33 cellular contexts compared by ENCODE assay signal in the genomic region with DNA sequence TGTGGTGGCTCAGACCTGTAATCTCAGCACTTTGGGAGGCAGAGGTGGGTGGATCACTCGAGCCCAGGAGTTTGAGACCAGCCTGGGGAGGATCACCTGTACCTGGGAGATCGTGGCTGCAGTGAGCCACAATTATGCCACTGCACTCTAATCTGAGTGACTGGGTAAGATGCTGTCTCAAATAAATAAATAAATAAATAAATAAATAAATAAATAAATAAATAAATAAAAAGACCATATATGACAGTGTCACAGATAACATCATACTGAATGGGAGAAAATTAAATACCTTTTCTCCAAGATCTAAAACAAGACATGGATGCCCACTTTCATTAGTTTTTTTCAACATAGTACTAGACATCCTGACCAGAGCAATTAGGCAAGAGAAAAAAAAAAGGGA.
DNase-seq lines count a peak whose midpoint lies in the region; ATAC-seq, FAIRE-seq and TF ChIP-seq lines count a peak whose summit lies in the region.
"Had no signal": no experiment of that assay in that cellular context is flagged by ENCODE, and none has a peak within 500 bp of the region (broad histone marks: within the 10 kb centered on the region; RNA-seq: fewer than 3 reads in every experiment).

No MANE protein-coding gene starts in this region.

- H3K4me3 Mint-ChIP-seq in CD8-positive, alpha-beta T cell: no peak overlapping the region
- H3K4me3 Mint-ChIP-seq: B cell; CD14-positive monocyte; CD4-positive, alpha-beta memory T cell; CD4-positive, alpha-beta T cell; CD4-positive, CD25-positive, alpha-beta regulatory T cell; CD8-positive, alpha-beta memory T cell had no signal

- H3K9me3 ChIP-seq in A549 (no peaks in the 10 kb centered on the region), HEK293 (ENCODE audit: control insufficient read depth, insufficient read depth, low read depth, low read length) (no peaks in the 10 kb centered on the region), pancreas (no peaks in the 10 kb centered on the region)
- no peaks in the 10 kb centered on the region for H3K9me3 ChIP-seq in CD8-positive, alpha-beta T cell (ENCODE audit: low read length)
- H3K9me3 ChIP-seq: BE2C, BLaER1, Caco-2 had no signal

- H3K4me3 ChIP-seq in A549: no peak overlapping the region
- no peak overlapping the region for H3K4me3 ChIP-seq in HEK293 (ENCODE audit: low read depth, low read length)
- no peak overlapping the region for H3K4me3 ChIP-seq in pancreas
- H3K4me3 ChIP-seq in CD8-positive, alpha-beta T cell (ENCODE audit: low read depth, low read length): no peak overlapping the region
- H3K4me3 ChIP-seq: BLaER1; BLaER1 treated with 17β-estradiol and CSF1 and Interleukin-3, amounts not matched to agents 10 nM and 100 nM had no signal

- TF ChIP-seq RAD21 in A549 (conservative IDR thresholded peaks at IDR 0.05 in 1 of 2, IDR thresholded peaks at IDR 0.05 in 1 of 2): no peak

- WGBS in A549 (ENCODE audit: missing lambda C conversion rate): 8% methylated on average over 2 of the region's 2 CpGs
- WGBS in pancreas, 2 donors: 27 to 67% methylated on average over 2 of the region's 2 CpGs

- TF ChIP-seq CTCF in A549 (IDR thresholded peaks at IDR 0.05): no peak
- TF ChIP-seq CTCF in HEK293 (tag by site-specific recombination; IDR thresholded peaks at IDR 0.05): no peak
- TF ChIP-seq CTCF in pancreas (IDR thresholded peaks at IDR 0.05): no peak
- no peak for TF ChIP-seq CTCF in CD8-positive, alpha-beta T cell (IDR thresholded peaks at IDR 0.05)

- DNase-seq in A549 (ENCODE audit: low read depth in 1 of 2, low spot score in 1 of 2) (no peak), pancreas (no peak), SIG-M5 (lab: John Stamatoyannopoulos, UW) (no peak)
- DNase-seq in CD8-positive, alpha-beta T cell: no peak
- DNase-seq: 8988T; ACHN; AML-193; BE2C; C1 segment of cervical spinal cord; Caco-2; Calu3; CD4-positive, alpha-beta memory T cell; CD4-positive, alpha-beta T cell; CD4-positive, CD25-positive, alpha-beta regulatory T cell; CD8-positive, alpha-beta memory T cell; COR-L47; DMS 273 treated with DMSO at 0.1 percent for 48 hours; DMS153; DMS53; DMS79; DMS79 treated with DMSO at 0.1 percent for 48 hours; DND-41; EL had no signal

- no peak for FAIRE-seq in A549 (lab: Jason Lieb, UNC)
- FAIRE-seq in pancreas (lab: Jason Lieb, UNC): peak; percentile 43
- FAIRE-seq: A204.1, D721Med had no signal

- H3K4me2 ChIP-seq in A549: no peak overlapping the region
- H3K4me2 ChIP-seq: BLaER1; BLaER1 treated with 17β-estradiol and CSF1 and Interleukin-3, amounts not matched to agents 10 nM and 100 nM had no signal

- no peaks in the 10 kb centered on the region for H3K36me3 Mint-ChIP-seq in CD8-positive, alpha-beta T cell
- H3K36me3 Mint-ChIP-seq: CD14-positive monocyte; CD4-positive, alpha-beta memory T cell; CD4-positive, CD25-positive, alpha-beta regulatory T cell; CD8-positive, alpha-beta memory T cell had no signal

- CTCF ChIA-PET in A549 (lab: Yijun Ruan, JAX) (no interaction called here), HEK293 (lab: Yijun Ruan, JAX) (no interaction called here)
- CTCF ChIA-PET in CD8-positive, alpha-beta T cell (lab: Charles Lee): no interaction called here

- H3K36me3 ChIP-seq in HEK293 (ENCODE audit: control insufficient read depth in 2 of 2, insufficient read depth in 1 of 2, low read length in 2 of 2) (no peaks in the 10 kb centered on the region), pancreas (no peaks in the 10 kb centered on the region)
- no peaks in the 10 kb centered on the region for H3K36me3 ChIP-seq in CD8-positive, alpha-beta T cell (ENCODE audit: insufficient read depth, low read length)
- H3K36me3 ChIP-seq: BE2C; BLaER1; BLaER1 treated with 17β-estradiol and CSF1 and Interleukin-3, amounts not matched to agents 10 nM and 100 nM had no signal

- no peak overlapping the region for H3K27ac ChIP-seq in A549
- no peak overlapping the region for H3K27ac ChIP-seq in HEK293 (ENCODE audit: extremely low read depth, low read depth, low read length)
- H3K27ac ChIP-seq in pancreas: no peak overlapping the region
- no peak overlapping the region for H3K27ac ChIP-seq in CD8-positive, alpha-beta T cell (ENCODE audit: low read depth, low read length)
- H3K27ac ChIP-seq: 22Rv1; BLaER1; BLaER1 treated with 17β-estradiol and CSF1 and Interleukin-3, amounts not matched to agents 10 nM and 100 nM; C4-2B had no signal

- intact Hi-C loops in pancreas (cut with DNase I): no loop called here
- intact Hi-C loops in CD8-positive, alpha-beta T cell (cut with DNase I, micrococcal nuclease): no loop called here

- peaks cover 6% of the 10 kb centered on the region for H3K9me3 Mint-ChIP-seq in CD8-positive, alpha-beta T cell
- H3K9me3 Mint-ChIP-seq: CD4-positive, alpha-beta T cell had no signal

- no peaks in the 10 kb centered on the region for H3K27me3 Mint-ChIP-seq in CD8-positive, alpha-beta T cell (ENCODE audit: low read depth)
- H3K27me3 Mint-ChIP-seq: B cell; CD4-positive, alpha-beta memory T cell; CD4-positive, alpha-beta T cell; CD4-positive, CD25-positive, alpha-beta regulatory T cell; CD8-positive, alpha-beta memory T cell had no signal

- H3K27me3 ChIP-seq in pancreas: no peaks in the 10 kb centered on the region
- H3K27me3 ChIP-seq in CD8-positive, alpha-beta T cell (ENCODE audit: insufficient read depth, low read length): no peaks in the 10 kb centered on the region
- H3K27me3 ChIP-seq: BE2C had no signal

- no peak for TF ChIP-seq EP300 in A549 (IDR thresholded peaks at IDR 0.05)

- H3K4me1 ChIP-seq in A549 (no peaks in the 10 kb centered on the region), HEK293 (ENCODE audit: control insufficient read depth, insufficient read depth, low read length) (no peaks in the 10 kb centered on the region), pancreas (no peaks in the 10 kb centered on the region)
- H3K4me1 ChIP-seq in CD8-positive, alpha-beta T cell (ENCODE audit: insufficient read depth, low read length): no peaks in the 10 kb centered on the region
- H3K4me1 ChIP-seq: BE2C; BLaER1; BLaER1 treated with 17β-estradiol and CSF1 and Interleukin-3, amounts not matched to agents 10 nM and 100 nM; Caco-2 had no signal

- no peaks in the 10 kb centered on the region for H3K4me1 Mint-ChIP-seq in CD8-positive, alpha-beta T cell (ENCODE audit: low read depth)
- H3K4me1 Mint-ChIP-seq: B cell; CD14-positive monocyte; CD4-positive, alpha-beta memory T cell; CD4-positive, CD25-positive, alpha-beta regulatory T cell; CD8-positive, alpha-beta memory T cell had no signal

- POLR2A ChIA-PET in A549 (lab: Yijun Ruan, JAX) (no interaction called here), HEK293 (lab: Yijun Ruan, JAX) (no interaction called here)
- POLR2A ChIA-PET in CD8-positive, alpha-beta T cell (lab: Charles Lee): no interaction called here

- no peak overlapping the region for H3K27ac Mint-ChIP-seq in CD8-positive, alpha-beta T cell
- H3K27ac Mint-ChIP-seq: B cell; CD14-positive monocyte; CD4-positive, alpha-beta T cell; CD4-positive, CD25-positive, alpha-beta regulatory T cell; CD8-positive, alpha-beta memory T cell had no signal

- TF ChIP-seq POLR2A in A549 (IDR thresholded peaks at IDR 0.05; ENCODE audit: low read length): no peak

- ATAC-seq in A549 (no peak), pancreas (no peak), HG03196 (IDR thresholded peaks at IDR 0.05; ENCODE audit: unreplicated experiment) (no peak)
- no peak for ATAC-seq in CD8-positive, alpha-beta T cell

TF ChIP-seq in A549, 52 proteins besides CTCF, POLR2A, EP300 and RAD21:
- TF ChIP-seq HES2 (IDR thresholded peaks at IDR 0.05): no peak
- TF ChIP-seq RNF2 (IDR thresholded peaks at IDR 0.05; ENCODE audit: borderline replicate concordance, low read depth): no peak
- TF ChIP-seq ZSCAN20 (CRISPR knock-in tag; IDR thresholded peaks at IDR 0.05): no peak
- peak; percentile 56 for TF ChIP-seq ZC3H11A (IDR thresholded peaks at IDR 0.05)

TF ChIP-seq in HEK293, 187 proteins besides CTCF, POLR2A, EP300 and RAD21 (continues in another document):
- no peak for TF ChIP-seq ZNF621 (tag by site-specific recombination; IDR thresholded peaks at IDR 0.05)
- TF ChIP-seq SP2 (tag by site-specific recombination; IDR thresholded peaks at IDR 0.05): no peak
- peak; percentile 26; the same call in 1 of the 2 replicates for TF ChIP-seq ZBTB8A (tag by site-specific recombination; IDR thresholded peaks at IDR 0.05)
- no peak for TF ChIP-seq ZNF501 (tag by site-specific recombination; IDR thresholded peaks at IDR 0.05)
- no peak for TF ChIP-seq ZNF48 (tag by site-specific recombination; IDR thresholded peaks at IDR 0.05)
- peak; percentile 45 for TF ChIP-seq ZNF555 (tag by site-specific recombination; conservative IDR thresholded peaks at IDR 0.05)
- TF ChIP-seq PATZ1 (tag by site-specific recombination; IDR thresholded peaks at IDR 0.05): no peak
- TF ChIP-seq, protein P1, sequence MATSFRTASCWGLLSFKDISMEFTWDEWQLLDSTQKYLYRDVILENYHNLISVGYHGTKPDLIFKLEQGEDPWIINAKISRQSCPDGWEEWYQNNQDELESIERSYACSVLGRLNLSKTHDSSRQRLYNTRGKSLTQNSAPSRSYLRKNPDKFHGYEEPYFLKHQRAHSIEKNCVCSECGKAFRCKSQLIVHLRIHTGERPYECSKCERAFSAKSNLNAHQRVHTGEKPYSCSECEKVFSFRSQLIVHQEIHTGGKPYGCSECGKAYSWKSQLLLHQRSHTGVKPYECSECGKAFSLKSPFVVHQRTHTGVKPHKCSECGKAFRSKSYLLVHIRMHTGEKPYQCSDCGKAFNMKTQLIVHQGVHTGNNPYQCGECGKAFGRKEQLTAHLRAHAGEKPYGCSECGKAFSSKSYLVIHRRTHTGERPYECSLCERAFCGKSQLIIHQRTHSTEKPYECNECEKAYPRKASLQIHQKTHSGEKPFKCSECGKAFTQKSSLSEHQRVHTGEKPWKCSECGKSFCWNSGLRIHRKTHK (tag by site-specific recombination; IDR thresholded peaks at IDR 0.05): no peak
- peak; percentile 16 for TF ChIP-seq ZNF510 (tag by site-specific recombination; IDR thresholded peaks at IDR 0.05; ENCODE audit: insufficient replicate concordance)
- peak; percentile 43; the same call in 1 of the 2 replicates for TF ChIP-seq ZNF140 (tag by site-specific recombination; IDR thresholded peaks at IDR 0.05)
